18 cellular contexts compared by ENCODE assay signal in genomic region chr21:18832950-18833349, GRCh38.
DNase-seq lines count a peak whose midpoint lies in the region; ATAC-seq and TF ChIP-seq lines count a peak whose summit lies in the region.
"Had no signal": no experiment of that assay in that cellular context is flagged by ENCODE, and none has a peak within 500 bp of the region (broad histone marks: within the 10 kb centered on the region; RNA-seq: fewer than 3 reads in every experiment).

No MANE protein-coding gene starts in this region.

- peak; percentile 10 for DNase-seq in HPDE6-E6E7 (ENCODE audit: extremely low spot score)
- DNase-seq in RWPE2 (ENCODE audit: low spot score), result no peak
- peak; percentile 39 for DNase-seq in epithelial cell of esophagus (ENCODE audit: low read depth)
- DNase-seq in non-pigmented ciliary epithelial cell (ENCODE audit: low read depth), result peak; percentile 66
- DNase-seq in germinal center (ENCODE audit: low spot score), result no peak
- no peak for DNase-seq in iPS-NIHi7 (ENCODE audit: extremely low spot score)
- DNase-seq in lower leg skin (ENCODE audit: low spot score in 2 of 2), result no peak
- DNase-seq: activated naive CD8-positive, alpha-beta T cell treated with anti-CD3 and anti-CD28 coated beads, Interleukin-2, amount 10 ng/mL, durations not matched to agents 7 days and 5 days; BE2C; DND-41; dorsolateral prefrontal cortex; foreskin fibroblast; left cardiac atrium; NCI-H187 treated with DMSO at 0.1 percent for 48 hours; right lobe of liver; stomach had no signal

- H3K4me1 ChIP-seq in RWPE2 (ENCODE audit: insufficient read depth, poor library complexity, severe bottlenecking), result peaks cover 13% of the 10 kb centered on the region
- H3K4me1 ChIP-seq: right lobe of liver, stomach had no signal

- intact Hi-C loops in lower leg skin (cut with DNase I; ENCODE audit: low total_unique reads), result no loop called here

- H3K9me3 ChIP-seq in RWPE2 (ENCODE audit: severe bottlenecking), result no peaks in the 10 kb centered on the region
- H3K9me3 ChIP-seq: BE2C, right lobe of liver, stomach had no signal

- ATAC-seq in RWPE2 (ENCODE audit: low read depth), result peak; percentile 96
- no peak for ATAC-seq in HG03025 (IDR thresholded peaks at IDR 0.05; ENCODE audit: low FRiP score, unreplicated experiment)
- ATAC-seq: GM12878, right lobe of liver had no signal

- TF ChIP-seq POLR2A in lower leg skin (IDR thresholded peaks at IDR 0.05), result no peak

- H3K36me3 ChIP-seq in RWPE2 (ENCODE audit: low read depth), result no peaks in the 10 kb centered on the region
- H3K36me3 ChIP-seq: BE2C, right lobe of liver, stomach had no signal

- WGBS in lower leg skin, 2 donors, result 79% methylated on average over 2 of the region's 2 CpGs

- no peak overlapping the region for H3K4me3 ChIP-seq in RWPE2 (ENCODE audit: severe bottlenecking)
- no peak overlapping the region for H3K4me3 ChIP-seq in epithelial cell of esophagus (ENCODE audit: low read length)
- H3K4me3 ChIP-seq in lower leg skin (ENCODE audit: low read depth, poor library complexity, severe bottlenecking), result no peak overlapping the region
- H3K4me3 ChIP-seq: dorsolateral prefrontal cortex, GM12878, right lobe of liver, stomach had no signal

- peak overlapping the region; percentile 19 for H3K27ac ChIP-seq in RWPE2 (ENCODE audit: poor library complexity, severe bottlenecking)
- H3K27ac ChIP-seq: dorsolateral prefrontal cortex, right lobe of liver, stomach had no signal

- TF ChIP-seq CTCF in RWPE2 (IDR thresholded peaks at IDR 0.05; ENCODE audit: poor library complexity, severe bottlenecking) (no peak), epithelial cell of esophagus (IDR thresholded peaks at IDR 0.05; ENCODE audit: insufficient read depth, low read depth, low read length, missing control alignments) (no peak), lower leg skin (IDR thresholded peaks at IDR 0.05) (no peak)

- no peaks in the 10 kb centered on the region for H3K27me3 ChIP-seq in RWPE2 (ENCODE audit: insufficient read depth, poor library complexity, severe bottlenecking)
- H3K27me3 ChIP-seq: BE2C, dorsolateral prefrontal cortex, right lobe of liver, stomach had no signal

Comparison
In these comparisons a context has a peak if more than half of its experiments do, and no peak if none do; other contexts are left out.
1. DNase-seq: peak in HPDE6-E6E7 (single experiment), epithelial cell of esophagus (single experiment) and non-pigmented ciliary epithelial cell (single experiment); none in RWPE2 (single experiment), germinal center (single experiment), iPS-NIHi7 (single experiment) and lower leg skin (0 of 2).